In genomic region chr1:39407889-39408640, GRCh38 we compare ENCODE assay signal across 1 cellular context.
TF ChIP-seq lines count a peak whose summit lies in the region.

No MANE protein-coding gene starts in this region.

TF ChIP-seq in HepG2, 621 proteins besides CTCF, POLR2A, EP300 and RAD21 (continued from another document and continues in another):
- 0 out of 2 replicates have a peak, but pooled peaks have one; percentile 48 for TF ChIP-seq ZNF281 (CRISPR knock-in tag; IDR thresholded peaks at IDR 0.05; ENCODE audit: borderline replicate concordance)
- peak; percentile 62 for TF ChIP-seq ZNF687 (CRISPR knock-in tag; IDR thresholded peaks at IDR 0.05)
- TF ChIP-seq ZNF768 (CRISPR knock-in tag; IDR thresholded peaks at IDR 0.05) = peak; percentile 32; the same call in 1 of the 2 replicates
- no peak for TF ChIP-seq SATB2 (CRISPR knock-in tag; IDR thresholded peaks at IDR 0.05)
- TF ChIP-seq HMG20A (CRISPR knock-in tag; IDR thresholded peaks at IDR 0.05; ENCODE audit: borderline replicate concordance) = peak; percentile 37; the same call in 1 of the 2 replicates
- no peak for TF ChIP-seq NCOA2 (CRISPR knock-in tag; IDR thresholded peaks at IDR 0.05)
- TF ChIP-seq SAP130 (CRISPR knock-in tag; IDR thresholded peaks at IDR 0.05; ENCODE audit: low read depth) = peak; percentile 60
- TF ChIP-seq, protein P1, sequence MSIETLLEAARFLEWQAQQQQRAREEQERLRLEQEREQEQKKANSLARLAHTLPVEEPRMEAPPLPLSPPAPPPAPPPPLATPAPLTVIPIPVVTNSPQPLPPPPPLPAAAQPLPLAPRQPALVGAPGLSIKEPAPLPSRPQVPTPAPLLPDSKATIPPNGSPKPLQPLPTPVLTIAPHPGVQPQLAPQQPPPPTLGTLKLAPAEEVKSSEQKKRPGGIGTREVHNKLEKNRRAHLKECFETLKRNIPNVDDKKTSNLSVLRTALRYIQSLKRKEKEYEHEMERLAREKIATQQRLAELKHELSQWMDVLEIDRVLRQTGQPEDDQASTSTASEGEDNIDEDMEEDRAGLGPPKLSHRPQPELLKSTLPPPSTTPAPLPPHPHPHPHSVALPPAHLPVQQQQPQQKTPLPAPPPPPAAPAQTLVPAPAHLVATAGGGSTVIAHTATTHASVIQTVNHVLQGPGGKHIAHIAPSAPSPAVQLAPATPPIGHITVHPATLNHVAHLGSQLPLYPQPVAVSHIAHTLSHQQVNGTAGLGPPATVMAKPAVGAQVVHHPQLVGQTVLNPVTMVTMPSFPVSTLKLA (IDR thresholded peaks at IDR 0.05) = no peak
- peak; percentile 36; the same call in 1 of the 2 replicates for TF ChIP-seq NR2F6 (IDR thresholded peaks at IDR 0.05)
- peak; percentile 40; the same call in 1 of the 2 replicates for TF ChIP-seq NR2F6 (CRISPR knock-in tag; IDR thresholded peaks at IDR 0.05)
- TF ChIP-seq ZNF468 (CRISPR knock-in tag; IDR thresholded peaks at IDR 0.05) = no peak
- peak; percentile 28; the same call in 1 of the 2 replicates for TF ChIP-seq ZNF205 (CRISPR knock-in tag; IDR thresholded peaks at IDR 0.05)
- TF ChIP-seq ZZZ3 (CRISPR knock-in tag; IDR thresholded peaks at IDR 0.05; ENCODE audit: borderline replicate concordance) = no peak
- TF ChIP-seq, protein P2, sequence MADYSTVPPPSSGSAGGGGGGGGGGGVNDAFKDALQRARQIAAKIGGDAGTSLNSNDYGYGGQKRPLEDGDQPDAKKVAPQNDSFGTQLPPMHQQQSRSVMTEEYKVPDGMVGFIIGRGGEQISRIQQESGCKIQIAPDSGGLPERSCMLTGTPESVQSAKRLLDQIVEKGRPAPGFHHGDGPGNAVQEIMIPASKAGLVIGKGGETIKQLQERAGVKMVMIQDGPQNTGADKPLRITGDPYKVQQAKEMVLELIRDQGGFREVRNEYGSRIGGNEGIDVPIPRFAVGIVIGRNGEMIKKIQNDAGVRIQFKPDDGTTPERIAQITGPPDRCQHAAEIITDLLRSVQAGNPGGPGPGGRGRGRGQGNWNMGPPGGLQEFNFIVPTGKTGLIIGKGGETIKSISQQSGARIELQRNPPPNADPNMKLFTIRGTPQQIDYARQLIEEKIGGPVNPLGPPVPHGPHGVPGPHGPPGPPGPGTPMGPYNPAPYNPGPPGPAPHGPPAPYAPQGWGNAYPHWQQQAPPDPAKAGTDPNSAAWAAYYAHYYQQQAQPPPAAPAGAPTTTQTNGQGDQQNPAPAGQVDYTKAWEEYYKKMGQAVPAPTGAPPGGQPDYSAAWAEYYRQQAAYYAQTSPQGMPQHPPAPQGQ (CRISPR knock-in tag; IDR thresholded peaks at IDR 0.05; ENCODE audit: borderline replicate concordance) = no peak
- TF ChIP-seq CREBL2 (CRISPR knock-in tag; IDR thresholded peaks at IDR 0.05; ENCODE audit: borderline replicate concordance) = no peak
- no peak for TF ChIP-seq JUND (CRISPR knock-in tag; IDR thresholded peaks at IDR 0.05)
- TF ChIP-seq, protein P3, sequence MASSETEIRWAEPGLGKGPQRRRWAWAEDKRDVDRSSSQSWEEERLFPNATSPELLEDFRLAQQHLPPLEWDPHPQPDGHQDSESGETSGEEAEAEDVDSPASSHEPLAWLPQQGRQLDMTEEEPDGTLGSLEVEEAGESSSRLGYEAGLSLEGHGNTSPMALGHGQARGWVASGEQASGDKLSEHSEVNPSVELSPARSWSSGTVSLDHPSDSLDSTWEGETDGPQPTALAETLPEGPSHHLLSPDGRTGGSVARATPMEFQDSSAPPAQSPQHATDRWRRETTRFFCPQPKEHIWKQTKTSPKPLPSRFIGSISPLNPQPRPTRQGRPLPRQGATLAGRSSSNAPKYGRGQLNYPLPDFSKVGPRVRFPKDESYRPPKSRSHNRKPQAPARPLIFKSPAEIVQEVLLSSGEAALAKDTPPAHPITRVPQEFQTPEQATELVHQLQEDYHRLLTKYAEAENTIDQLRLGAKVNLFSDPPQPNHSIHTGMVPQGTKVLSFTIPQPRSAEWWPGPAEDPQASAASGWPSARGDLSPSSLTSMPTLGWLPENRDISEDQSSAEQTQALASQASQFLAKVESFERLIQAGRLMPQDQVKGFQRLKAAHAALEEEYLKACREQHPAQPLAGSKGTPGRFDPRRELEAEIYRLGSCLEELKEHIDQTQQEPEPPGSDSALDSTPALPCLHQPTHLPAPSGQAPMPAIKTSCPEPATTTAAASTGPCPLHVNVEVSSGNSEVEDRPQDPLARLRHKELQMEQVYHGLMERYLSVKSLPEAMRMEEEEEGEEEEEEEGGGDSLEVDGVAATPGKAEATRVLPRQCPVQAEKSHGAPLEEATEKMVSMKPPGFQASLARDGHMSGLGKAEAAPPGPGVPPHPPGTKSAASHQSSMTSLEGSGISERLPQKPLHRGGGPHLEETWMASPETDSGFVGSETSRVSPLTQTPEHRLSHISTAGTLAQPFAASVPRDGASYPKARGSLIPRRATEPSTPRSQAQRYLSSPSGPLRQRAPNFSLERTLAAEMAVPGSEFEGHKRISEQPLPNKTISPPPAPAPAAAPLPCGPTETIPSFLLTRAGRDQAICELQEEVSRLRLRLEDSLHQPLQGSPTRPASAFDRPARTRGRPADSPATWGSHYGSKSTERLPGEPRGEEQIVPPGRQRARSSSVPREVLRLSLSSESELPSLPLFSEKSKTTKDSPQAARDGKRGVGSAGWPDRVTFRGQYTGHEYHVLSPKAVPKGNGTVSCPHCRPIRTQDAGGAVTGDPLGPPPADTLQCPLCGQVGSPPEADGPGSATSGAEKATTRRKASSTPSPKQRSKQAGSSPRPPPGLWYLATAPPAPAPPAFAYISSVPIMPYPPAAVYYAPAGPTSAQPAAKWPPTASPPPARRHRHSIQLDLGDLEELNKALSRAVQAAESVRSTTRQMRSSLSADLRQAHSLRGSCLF (CRISPR knock-in tag; IDR thresholded peaks at IDR 0.05; ENCODE audit: borderline replicate concordance) = no peak
- 0 out of 2 replicates have a peak, but pooled peaks have one; percentile 6 for TF ChIP-seq SMC3 (IDR thresholded peaks at IDR 0.05; ENCODE audit: low read length)
- peak; percentile 91 for TF ChIP-seq TFAP4 (IDR thresholded peaks at IDR 0.05; ENCODE audit: borderline replicate concordance, low read depth)
- TF ChIP-seq ZFAT (CRISPR knock-in tag; conservative IDR thresholded peaks at IDR 0.05) = no peak; the same call in 1 of the 2 replicates
- no peak for TF ChIP-seq NFRKB (IDR thresholded peaks at IDR 0.05)
- TF ChIP-seq, protein P4, sequence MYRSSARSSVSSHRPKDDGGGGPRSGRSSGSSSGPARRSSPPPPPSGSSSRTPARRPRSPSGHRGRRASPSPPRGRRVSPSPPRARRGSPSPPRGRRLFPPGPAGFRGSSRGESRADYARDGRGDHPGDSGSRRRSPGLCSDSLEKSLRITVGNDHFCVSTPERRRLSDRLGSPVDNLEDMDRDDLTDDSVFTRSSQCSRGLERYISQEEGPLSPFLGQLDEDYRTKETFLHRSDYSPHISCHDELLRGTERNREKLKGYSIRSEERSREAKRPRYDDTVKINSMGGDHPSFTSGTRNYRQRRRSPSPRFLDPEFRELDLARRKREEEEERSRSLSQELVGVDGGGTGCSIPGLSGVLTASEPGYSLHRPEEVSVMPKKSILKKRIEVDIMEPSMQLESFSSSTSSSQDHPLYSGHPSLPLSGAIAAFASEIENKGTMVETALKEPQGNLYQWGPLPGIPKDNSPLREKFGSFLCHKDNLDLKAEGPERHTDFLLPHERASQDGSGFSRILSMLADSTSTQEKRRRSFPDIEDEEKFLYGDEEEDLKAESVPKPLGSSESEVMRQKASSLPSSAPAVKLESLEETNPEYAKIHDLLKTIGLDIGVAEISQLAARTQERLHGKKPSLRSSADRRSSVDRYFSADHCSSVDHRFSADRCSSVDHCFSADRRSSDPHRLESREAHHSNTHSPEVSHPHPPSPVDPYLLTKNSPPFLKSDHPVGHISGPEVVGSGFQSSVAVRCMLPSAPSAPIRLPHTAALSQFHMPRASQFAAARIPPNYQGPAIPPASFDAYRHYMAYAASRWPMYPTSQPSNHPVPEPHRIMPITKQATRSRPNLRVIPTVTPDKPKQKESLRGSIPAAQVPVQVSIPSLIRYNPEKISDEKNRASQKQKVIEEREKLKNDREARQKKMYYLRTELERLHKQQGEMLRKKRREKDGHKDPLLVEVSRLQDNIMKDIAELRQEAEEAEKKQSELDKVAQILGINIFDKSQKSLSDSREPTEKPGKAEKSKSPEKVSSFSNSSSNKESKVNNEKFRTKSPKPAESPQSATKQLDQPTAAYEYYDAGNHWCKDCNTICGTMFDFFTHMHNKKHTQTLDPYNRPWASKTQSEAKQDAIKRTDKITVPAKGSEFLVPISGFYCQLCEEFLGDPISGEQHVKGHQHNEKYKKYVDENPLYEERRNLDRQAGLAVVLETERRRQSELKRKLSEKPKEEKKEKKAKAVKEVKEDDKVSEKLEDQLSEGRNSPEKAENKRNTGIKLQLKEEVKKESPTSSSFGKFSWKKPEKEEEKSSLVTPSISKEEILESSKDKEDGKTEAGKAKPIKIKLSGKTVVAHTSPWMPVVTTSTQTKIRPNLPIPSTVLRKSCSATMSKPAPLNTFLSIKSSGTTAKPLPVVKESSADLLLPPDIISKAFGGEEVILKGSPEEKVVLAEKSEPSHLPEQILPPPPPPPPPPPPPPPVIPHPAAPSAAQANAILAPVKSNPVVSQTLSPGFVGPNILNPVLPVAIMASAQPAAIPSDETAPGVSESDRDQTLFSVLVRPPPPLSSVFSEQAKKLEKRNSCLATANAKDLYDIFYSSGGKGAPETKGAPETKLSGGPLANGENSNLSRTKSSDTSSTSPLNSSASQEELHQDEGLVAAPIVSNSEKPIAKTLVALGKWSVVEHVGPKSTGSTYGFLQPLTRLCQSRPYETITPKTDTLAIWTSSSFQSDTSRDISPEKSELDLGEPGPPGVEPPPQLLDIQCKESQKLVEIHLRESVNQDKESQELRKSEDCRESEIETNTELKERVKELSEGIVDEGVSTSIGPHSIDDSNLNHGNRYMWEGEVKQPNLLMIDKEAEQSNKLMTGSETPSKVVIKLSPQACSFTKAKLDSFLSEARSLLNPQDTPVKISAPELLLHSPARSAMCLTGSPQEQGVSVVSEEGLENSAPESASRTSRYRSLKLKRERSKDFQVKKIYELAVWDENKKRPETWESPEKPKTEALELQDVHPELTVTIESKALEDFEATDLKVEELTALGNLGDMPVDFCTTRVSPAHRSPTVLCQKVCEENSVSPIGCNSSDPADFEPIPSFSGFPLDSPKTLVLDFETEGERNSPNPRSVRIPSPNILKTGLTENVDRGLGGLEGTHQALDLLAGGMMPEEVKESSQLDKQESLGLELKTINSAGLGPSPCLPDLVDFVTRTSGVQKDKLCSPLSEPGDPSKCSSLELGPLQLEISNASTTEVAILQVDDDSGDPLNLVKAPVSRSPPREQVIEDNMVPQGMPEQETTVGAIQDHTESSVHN (CRISPR knock-in tag; IDR thresholded peaks at IDR 0.05) = no peak
- TF ChIP-seq KDM4B (CRISPR knock-in tag; IDR thresholded peaks at IDR 0.05) = no peak
- 0 out of 2 replicates have a peak, but pooled peaks have one; percentile 57 for TF ChIP-seq DNMT3B (CRISPR knock-in tag; conservative IDR thresholded peaks at IDR 0.05)
- no peak for TF ChIP-seq ERF (CRISPR knock-in tag; IDR thresholded peaks at IDR 0.05)
- TF ChIP-seq KDM2A (CRISPR knock-in tag; IDR thresholded peaks at IDR 0.05; ENCODE audit: borderline replicate concordance, low read depth) = no peak; the same call in 1 of the 2 replicates
- TF ChIP-seq PAF1 (CRISPR knock-in tag; IDR thresholded peaks at IDR 0.05) = no peak
- peak; percentile 25; the same call in 1 of the 2 replicates for TF ChIP-seq SOX5 (CRISPR knock-in tag; IDR thresholded peaks at IDR 0.05; ENCODE audit: borderline replicate concordance)
- TF ChIP-seq ZNF75D (CRISPR knock-in tag; IDR thresholded peaks at IDR 0.05; ENCODE audit: borderline replicate concordance) = no peak
